ENCODE assay signal across 15 cellular contexts in the genomic region with DNA sequence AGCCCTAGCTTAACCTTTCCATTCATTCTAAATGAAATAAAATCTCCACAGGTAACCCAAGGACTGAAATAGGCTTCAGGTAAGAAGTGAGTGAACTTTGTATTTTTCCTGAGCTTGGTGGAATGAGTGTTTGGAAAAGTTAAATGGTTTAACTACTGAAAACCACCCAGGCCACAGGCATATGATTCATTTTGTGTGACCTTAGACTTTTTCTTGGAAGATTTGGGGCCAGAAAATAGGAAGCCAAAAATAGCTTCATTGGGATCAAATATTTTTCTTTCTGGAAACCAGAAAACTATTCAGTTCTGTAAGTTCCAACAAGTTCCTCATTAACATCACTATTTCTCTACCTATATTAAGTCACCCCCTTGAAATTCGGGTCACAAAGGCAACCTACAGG.
"Had no signal": no experiment of that assay in that cellular context is flagged by ENCODE, and none has a peak within 500 bp of the region (broad histone marks: within the 10 kb centered on the region; RNA-seq: fewer than 3 reads in every experiment).

No MANE protein-coding gene starts in this region.

- H3K27me3 ChIP-seq: neutrophil, tibial nerve had no signal

- H3K4me3 ChIP-seq: lower lobe of right lung, tibial nerve had no signal

- H2AFZ ChIP-seq: parathyroid adenoma had no signal

- DNase-seq: activated naive CD4-positive, alpha-beta T cell treated with anti-CD3 and anti-CD28 coated beads for 36 hours; cerebellar nuclear complex; effector CD4-positive, alpha-beta T cell; glutamatergic neuron; hypothalamus; islet precursor cell; lower lobe of right lung; stimulated activated naive B cell treated with anti-CD40 and anti-IgM and Interleukin-4, amounts not matched to agents 10 μg/mL and 1 μg/mL and 100 μg/mL, for 72 hours; T1000 had no signal

- H3K9me3 ChIP-seq: lower lobe of right lung, neutrophil had no signal

- H3K4me1 ChIP-seq: lower lobe of right lung, parathyroid adenoma had no signal

- H3K27ac ChIP-seq: lower lobe of right lung, neutrophil, parathyroid adenoma had no signal

- ATAC-seq: lower lobe of right lung; sciatic nerve; stimulated activated naive B cell treated with anti-CD40 and anti-IgM and Interleukin-4, amounts not matched to agents 10 μg/mL and 1 μg/mL and 100 μg/mL, for 72 hours had no signal

- H3K79me2 ChIP-seq: parathyroid adenoma had no signal

- H3K36me3 ChIP-seq: lower lobe of right lung had no signal

- FAIRE-seq: bronchial epithelial cell, urothelium cell line had no signal

- H3K9ac ChIP-seq: parathyroid adenoma had no signal
